In genomic region chr12:75944905-75945412, GRCh38 we compare ENCODE assay signal across 1 cellular context.
TF ChIP-seq lines count a peak whose summit lies in the region.

No MANE protein-coding gene starts in this region.

TF ChIP-seq in IMR-90, 13 proteins besides CTCF, POLR2A, EP300 and RAD21 (continued from another document):
- no peak for TF ChIP-seq ELK1 (IDR thresholded peaks at IDR 0.05; ENCODE audit: borderline replicate concordance, low read depth, low read length)
